In genomic region chr21:37564341-37564923, GRCh38 we compare ENCODE assay signal across 8 cellular contexts.
A peak's percentile ranks its signal among the peaks of the same experiment; 100 is the strongest.
DNase-seq lines count a peak whose midpoint lies in the region; ATAC-seq and TF ChIP-seq lines count a peak whose summit lies in the region.

No MANE protein-coding gene starts in this region.

- H3K9me2 ChIP-seq in hepatocyte (replicated peaks; ENCODE audit: insufficient read depth), result no peaks in the 10 kb centered on the region

- H3K9me3 ChIP-seq in ascending aorta, result no peaks in the 10 kb centered on the region
- H3K9me3 ChIP-seq in hepatocyte (ENCODE audit: low read depth), result no peaks in the 10 kb centered on the region
- no peaks in the 10 kb centered on the region for H3K9me3 ChIP-seq in sigmoid colon

- H4K20me1 ChIP-seq in hepatocyte (ENCODE audit: insufficient read depth, poor library complexity, severe bottlenecking), result no peaks in the 10 kb centered on the region

- H3K79me2 ChIP-seq in hepatocyte, result no peaks in the 10 kb centered on the region

- DNase-seq in GM04504 (ENCODE audit: low read depth) (peak; percentile 95), NCI-H1105 treated with DMSO at 0.1 percent for 48 hours (lab: John Stamatoyannopoulos, UW) (peak; percentile 70), T-helper 2 cell (peak; percentile 40 to 95 (median 78)), ascending aorta (ENCODE audit: low spot score in 2 of 2) (peak; percentile 81 to 97), hepatocyte (ENCODE audit: low spot score) (peak; percentile 91), sigmoid colon (peak; percentile 90), HuH-7.5 (ENCODE audit: low spot score) (no peak)

- H3K4me3 ChIP-seq in ascending aorta, result peak overlapping the region; percentile 66 to 78
- H3K4me3 ChIP-seq in hepatocyte, result no peak overlapping the region
- peak overlapping the region; percentile 63 to 85 (median 74) for H3K4me3 ChIP-seq in sigmoid colon

- H3K4me1 ChIP-seq in ascending aorta (peaks cover 3 to 13% of the 10 kb centered on the region in 2 donors), hepatocyte (ENCODE audit: insufficient read depth) (peaks cover 11% of the 10 kb centered on the region), sigmoid colon (peaks cover 0 to 26% (median 17%) of the 10 kb centered on the region in 4 donors)

- no peak for TF ChIP-seq EP300 in sigmoid colon (IDR thresholded peaks at IDR 0.05)

- no peak for TF ChIP-seq POLR2A in sigmoid colon (IDR thresholded peaks at IDR 0.05)

- peak; percentile 38 for ATAC-seq in HG02623 (IDR thresholded peaks at IDR 0.05; ENCODE audit: unreplicated experiment)

- H2AFZ ChIP-seq in hepatocyte, result no peak overlapping the region

- H3K4me2 ChIP-seq in hepatocyte, result peak overlapping the region; percentile 69

- 33% methylated on average over 13 of the region's 14 CpGs for WGBS in hepatocyte (ENCODE audit: low lambda C conversion rate, missing lambda C conversion rate)
- WGBS in sigmoid colon, 2 donors, result 19 to 24% methylated on average over 14 of the region's 14 CpGs

- H3K36me3 ChIP-seq in ascending aorta (no peaks in the 10 kb centered on the region), hepatocyte (replicated peaks; ENCODE audit: insufficient read depth, low read depth) (no peaks in the 10 kb centered on the region), sigmoid colon (no peaks in the 10 kb centered on the region)

- H3K27me3 ChIP-seq in ascending aorta (no peaks in the 10 kb centered on the region), hepatocyte (no peaks in the 10 kb centered on the region), sigmoid colon (no peaks in the 10 kb centered on the region)

- intact Hi-C loops in ascending aorta (cut with DNase I), result loop anchor here (1.0 to 10.0 kb wide), 5 partner anchors 73 to 297 kb away; partner anchors contain the start of genes DYRK1A and VPS26C
- intact Hi-C loops in sigmoid colon (cut with DNase I), result loop anchor here (5.0 to 10.0 kb wide), 3 partner anchors 83 to 1620 kb away; partner anchors contain the start of genes PIGP, PSMG1 and TTC3

- H3K27ac ChIP-seq in ascending aorta, result peak overlapping the region; percentile 94 to 97
- peak overlapping the region; percentile 91 for H3K27ac ChIP-seq in hepatocyte
- peak overlapping the region; percentile 91 to 93 (median 92) for H3K27ac ChIP-seq in sigmoid colon

- TF ChIP-seq CTCF in ascending aorta (IDR thresholded peaks at IDR 0.05), result no peak
- TF ChIP-seq CTCF in hepatocyte (IDR thresholded peaks at IDR 0.05; ENCODE audit: poor library complexity), result peak; percentile 9
- TF ChIP-seq CTCF in sigmoid colon (IDR thresholded peaks at IDR 0.05), result no peak
